In the genomic region with DNA sequence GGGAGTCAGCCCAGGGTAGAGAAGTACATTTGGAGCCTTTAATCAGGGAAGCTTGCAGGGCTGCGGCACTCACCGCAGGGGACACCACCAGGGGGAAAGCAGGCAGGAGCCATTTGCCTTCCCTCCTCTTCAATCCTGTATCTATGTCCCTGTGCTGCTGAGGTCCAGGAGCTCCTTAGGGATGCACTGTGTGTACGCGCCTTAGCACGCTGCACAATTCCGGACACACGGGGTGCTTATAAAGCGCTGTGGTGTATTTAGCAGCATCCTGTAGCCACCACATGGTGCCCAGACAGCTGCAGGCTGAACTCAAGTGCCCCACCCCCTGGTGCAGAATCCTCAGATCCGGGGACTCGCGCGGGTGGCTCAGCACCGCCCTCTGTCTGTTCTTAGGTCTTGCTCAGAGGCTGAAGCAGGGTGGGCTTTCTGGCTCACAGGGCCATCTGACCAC, we compare ENCODE assay signal across 11 cellular contexts.
DNase-seq lines count a peak whose midpoint lies in the region; ATAC-seq and TF ChIP-seq lines count a peak whose summit lies in the region.
"Had no signal": no experiment of that assay in that cellular context is flagged by ENCODE, and none has a peak within 500 bp of the region (broad histone marks: within the 10 kb centered on the region; RNA-seq: fewer than 3 reads in every experiment).

No MANE protein-coding gene starts in this region.

- H3K36me3 Mint-ChIP-seq in CD4-positive, alpha-beta T cell (ENCODE audit: low read depth): no peaks in the 10 kb centered on the region
- no peaks in the 10 kb centered on the region for H3K36me3 Mint-ChIP-seq in naive thymus-derived CD4-positive, alpha-beta T cell
- H3K36me3 Mint-ChIP-seq: stimulated activated naive B cell treated with anti-CD40 and anti-IgM and Interleukin-4, amounts not matched to agents 10 μg/mL and 1 μg/mL and 100 μg/mL, for 72 hours had no signal

- intact Hi-C loops in CD4-positive, alpha-beta T cell (cut with DNase I, micrococcal nuclease): no loop called here
- intact Hi-C loops in naive thymus-derived CD4-positive, alpha-beta T cell (cut with micrococcal nuclease): loop anchor here in 1 of 2 donors (5.0 kb wide), 1 partner anchor 420 kb away; a partner anchor contains a TSS

- H3K27me3 Mint-ChIP-seq in CD4-positive, alpha-beta T cell: no peaks in the 10 kb centered on the region
- H3K27me3 Mint-ChIP-seq in naive thymus-derived CD4-positive, alpha-beta T cell: peaks cover 0 to 6% (median 0%) of the 10 kb centered on the region in 5 donors

- POLR2A ChIA-PET in CD4-positive, alpha-beta T cell (lab: Charles Lee): no interaction called here
- POLR2A ChIA-PET in naive thymus-derived CD4-positive, alpha-beta T cell (lab: Charles Lee): no interaction called here

- no peaks in the 10 kb centered on the region for H3K27me3 ChIP-seq in CD4-positive, alpha-beta T cell (ENCODE audit: control insufficient read depth, insufficient read depth, low read length)
- no peaks in the 10 kb centered on the region for H3K27me3 ChIP-seq in naive thymus-derived CD4-positive, alpha-beta T cell (ENCODE audit: control insufficient read depth in 2 of 2, insufficient read depth in 2 of 2, low read length in 2 of 2)

- ATAC-seq in CD4-positive, alpha-beta T cell (ENCODE audit: poor library complexity): peak; percentile 55
- ATAC-seq in naive thymus-derived CD4-positive, alpha-beta T cell: peak; percentile 55
- ATAC-seq in GM21786 (IDR thresholded peaks at IDR 0.05; ENCODE audit: unreplicated experiment): no peak
- ATAC-seq in HG03196 (IDR thresholded peaks at IDR 0.05; ENCODE audit: unreplicated experiment): no peak
- no peak for ATAC-seq in GM19467 (IDR thresholded peaks at IDR 0.05; ENCODE audit: unreplicated experiment)

- H3K9me3 ChIP-seq in CD4-positive, alpha-beta T cell (ENCODE audit: control insufficient read depth, low read length): no peaks in the 10 kb centered on the region
- H3K9me3 ChIP-seq in naive thymus-derived CD4-positive, alpha-beta T cell (ENCODE audit: control insufficient read depth in 2 of 3, low read length in 3 of 3): no peaks in the 10 kb centered on the region

- H3K4me3 ChIP-seq in cardiac fibroblast (replicated peaks in 1 of 2; ENCODE audit: low read depth in 2 of 2, low read length in 2 of 2): no peak overlapping the region
- H3K4me3 ChIP-seq in naive thymus-derived CD4-positive, alpha-beta T cell (ENCODE audit: low read length): no peak overlapping the region

- no peak overlapping the region for H3K27ac ChIP-seq in CD4-positive, alpha-beta T cell (ENCODE audit: low read depth, low read length)
- no peak overlapping the region for H3K27ac ChIP-seq in naive thymus-derived CD4-positive, alpha-beta T cell (ENCODE audit: low read depth, low read length)
- H3K27ac ChIP-seq: KMS-11 had no signal

- H3K4me1 ChIP-seq in naive thymus-derived CD4-positive, alpha-beta T cell (ENCODE audit: control insufficient read depth in 2 of 2, insufficient read depth in 2 of 2, low read length in 2 of 2): no peaks in the 10 kb centered on the region

- H3K4me3 Mint-ChIP-seq in CD4-positive, alpha-beta T cell: no peak overlapping the region
- H3K4me3 Mint-ChIP-seq in naive thymus-derived CD4-positive, alpha-beta T cell: peak overlapping the region in 1 of 10 donors; percentile 14
- H3K4me3 Mint-ChIP-seq: stimulated activated naive B cell treated with anti-CD40 and anti-IgM and Interleukin-4, amounts not matched to agents 10 μg/mL and 1 μg/mL and 100 μg/mL, for 72 hours had no signal

- H3K9me3 Mint-ChIP-seq in CD4-positive, alpha-beta T cell: no peaks in the 10 kb centered on the region
- no peaks in the 10 kb centered on the region for H3K9me3 Mint-ChIP-seq in naive thymus-derived CD4-positive, alpha-beta T cell
- H3K9me3 Mint-ChIP-seq: stimulated activated naive B cell treated with anti-CD40 and anti-IgM and Interleukin-4, amounts not matched to agents 10 μg/mL and 1 μg/mL and 100 μg/mL, for 72 hours had no signal

- no peak for TF ChIP-seq CTCF in CD4-positive, alpha-beta T cell (IDR thresholded peaks at IDR 0.05)
- peak; percentile 44 for TF ChIP-seq CTCF in cardiac fibroblast (IDR thresholded peaks at IDR 0.05; ENCODE audit: low read depth, low read length)

- no peaks in the 10 kb centered on the region for H3K4me1 Mint-ChIP-seq in CD4-positive, alpha-beta T cell (ENCODE audit: low read depth)
- H3K4me1 Mint-ChIP-seq in naive thymus-derived CD4-positive, alpha-beta T cell: peaks cover 0 to 8% (median 0%) of the 10 kb centered on the region in 7 donors

- no peak overlapping the region for H3K27ac Mint-ChIP-seq in CD4-positive, alpha-beta T cell
- H3K27ac Mint-ChIP-seq in naive thymus-derived CD4-positive, alpha-beta T cell: no peak overlapping the region
- H3K27ac Mint-ChIP-seq: stimulated activated naive B cell treated with anti-CD40 and anti-IgM and Interleukin-4, amounts not matched to agents 10 μg/mL and 1 μg/mL and 100 μg/mL, for 72 hours had no signal

- CTCF ChIA-PET in CD4-positive, alpha-beta T cell (lab: Charles Lee): interaction anchor here (0.5 kb wide), 1 partner anchor 20 kb away, joined by 4 read pairs; no protein-coding TSS in a partner anchor
- CTCF ChIA-PET in naive thymus-derived CD4-positive, alpha-beta T cell (lab: Charles Lee): no interaction called here

- DNase-seq in CD4-positive, alpha-beta T cell: peak in 8 of 10 experiments; percentile 3 to 37 (median 22)
- DNase-seq in NCI-H2227 (lab: John Stamatoyannopoulos, UW; ENCODE audit: unreplicated experiment): peak; percentile 72
- DNase-seq in cardiac fibroblast (ENCODE audit: low read depth in 2 of 2): peak; percentile 13 to 44
- peak in 6 of 9 donors; percentile 9 to 54 (median 35) for DNase-seq in naive thymus-derived CD4-positive, alpha-beta T cell
- no peak for DNase-seq in AML-193 (lab: John Stamatoyannopoulos, UW)
- DNase-seq: activated gamma-delta T cell; stimulated activated naive B cell treated with anti-CD40 and anti-IgM and Interleukin-4, amounts not matched to agents 10 μg/mL and 1 μg/mL and 100 μg/mL, for 72 hours had no signal

- H3K36me3 ChIP-seq in naive thymus-derived CD4-positive, alpha-beta T cell (ENCODE audit: control insufficient read depth in 2 of 3, insufficient read depth in 3 of 3, low read length in 3 of 3): no peaks in the 10 kb centered on the region

Comparison
In these comparisons a context has a peak if more than half of its experiments do, and no peak if none do; other contexts are left out.
1. ATAC-seq: peak in CD4-positive, alpha-beta T cell (single experiment) and naive thymus-derived CD4-positive, alpha-beta T cell (single experiment); none in GM21786 (single experiment), HG03196 (single experiment) and GM19467 (single experiment).
2. DNase-seq: peak in CD4-positive, alpha-beta T cell (8 of 10), NCI-H2227 (single experiment), cardiac fibroblast (2 of 2) and naive thymus-derived CD4-positive, alpha-beta T cell (6 of 9); none in AML-193 (0 of 2).